19 cellular contexts compared by ENCODE assay signal in the genomic region with DNA sequence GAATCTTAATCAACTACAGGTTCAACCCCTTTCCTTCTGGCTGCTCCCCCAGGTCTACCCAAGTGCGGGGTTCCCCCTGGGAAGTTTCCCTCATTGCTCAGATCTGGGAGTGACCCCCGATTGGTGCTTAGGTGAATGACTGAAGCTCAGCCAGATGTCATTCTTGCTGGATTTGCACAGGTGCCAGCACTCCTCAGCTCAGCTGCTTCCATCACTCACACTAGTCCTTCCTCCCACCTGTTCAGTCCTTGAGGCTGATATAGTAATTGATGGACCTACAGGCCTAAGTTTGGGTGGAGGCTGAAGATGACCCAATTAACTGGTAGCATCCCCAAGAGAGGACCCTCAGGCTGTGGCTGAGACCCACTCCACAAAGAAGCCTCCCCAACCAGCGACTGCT. TPM values are rescaled to one million over a fixed set of nuclear protein-coding genes. Genes with fewer than 3 reads are reported as not detected.
"Had no signal": no experiment of that assay in that cellular context is flagged by ENCODE, and none has a peak within 500 bp of the region (broad histone marks: within the 10 kb centered on the region; RNA-seq: fewer than 3 reads in every experiment).

No MANE protein-coding gene starts in this region.

- H3K9me3 ChIP-seq: ascending aorta, body of pancreas had no signal

- H3K4me1 ChIP-seq: ascending aorta had no signal

- H3K4me3 ChIP-seq: ascending aorta, body of pancreas had no signal

- H3K27me3 ChIP-seq: ascending aorta, body of pancreas had no signal

- DNase-seq: activated CD4-positive, alpha-beta T cell treated with anti-CD3 and anti-CD28 coated beads for 1 hour; activated CD4-positive, alpha-beta T cell treated with anti-CD3 and anti-CD28 coated beads, Interleukin-2, amount 10 ng/mL, durations not matched to agents 24 days and 14 days; activated CD4-positive, alpha-beta T cell treated with anti-CD3 and anti-CD28 coated beads, Interleukin-2, amount 50 U/mL, for 48 hours; activated CD8-positive, alpha-beta memory T cell treated with anti-CD3 and anti-CD28 coated beads, Interleukin-2, amount 10 ng/mL, durations not matched to agents 7 days and 5 days; activated effector memory CD4-positive, alpha-beta T cell treated with anti-CD3 and anti-CD28 coated beads, Interleukin-2, amount 50 U/mL, for 16 hours; activated naive CD4-positive, alpha-beta T cell treated with Interleukin-2 at 50 U/mL for 16 hours; activated naive CD8-positive, alpha-beta T cell treated with anti-CD3 and anti-CD28 coated beads, Interleukin-2, amount 50 U/mL, for 24 hours; activated T-cell treated with anti-CD3 and anti-CD28 coated beads, Interleukin-2, amount 50 U/mL, for 4 hours; amniotic stem cell; central memory CD4-positive, alpha-beta T cell; Kasumi-1; KBM-7; NCI-H510A treated with DMSO at 0.1 percent for 48 hours; NK-92 treated with Interleukin-12 subunit alpha and Interleukin-12 subunit beta, amount 100 ng/mL, for 24 hours; OCI-M1; RPMI8226 had no signal

- H3K36me3 ChIP-seq: ascending aorta had no signal

- H3K27ac ChIP-seq: ascending aorta had no signal

RNA-seq across cellular contexts. Expression of a gene that starts 32.9 kb away (rescaled TPM):
- total RNA-seq: activated CD4-positive, alpha-beta T cell treated with anti-CD3 and anti-CD28 coated beads, Interleukin-2, amount 10 ng/mL, durations not matched to agents 24 days and 14 days; bronchial epithelial cell had no signal
